In genomic region chr15:70501121-70501727, GRCh38 we compare ENCODE assay signal across 1 cellular context.
TF ChIP-seq lines count a peak whose summit lies in the region.

No MANE protein-coding gene starts in this region.

TF ChIP-seq in HEK293, 187 proteins besides CTCF, POLR2A, EP300 and RAD21 (continued from another document):
- no peak for TF ChIP-seq ZSCAN18 (tag by site-specific recombination; IDR thresholded peaks at IDR 0.05)
- TF ChIP-seq KLF17 (tag by site-specific recombination; IDR thresholded peaks at IDR 0.05) = 0 out of 2 replicates have a peak, but pooled peaks have one; percentile 21
- no peak for TF ChIP-seq ZFP37 (tag by site-specific recombination; IDR thresholded peaks at IDR 0.05)
- TF ChIP-seq ZNF830 (tag by site-specific recombination; IDR thresholded peaks at IDR 0.05; ENCODE audit: low read depth) = no peak
- TF ChIP-seq ZNF768 (tag by site-specific recombination; IDR thresholded peaks at IDR 0.05) = peak; percentile 95
- no peak for TF ChIP-seq ZNF843 (tag by site-specific recombination; IDR thresholded peaks at IDR 0.05)
- TF ChIP-seq ZSCAN30 (tag by site-specific recombination; IDR thresholded peaks at IDR 0.05) = no peak
- TF ChIP-seq ZBTB44 (tag by site-specific recombination; IDR thresholded peaks at IDR 0.05) = no peak
- TF ChIP-seq SP3 (tag by site-specific recombination; IDR thresholded peaks at IDR 0.05) = no peak
- TF ChIP-seq ZNF555 (tag by site-specific recombination; conservative IDR thresholded peaks at IDR 0.05) = no peak
- TF ChIP-seq, protein P1, sequence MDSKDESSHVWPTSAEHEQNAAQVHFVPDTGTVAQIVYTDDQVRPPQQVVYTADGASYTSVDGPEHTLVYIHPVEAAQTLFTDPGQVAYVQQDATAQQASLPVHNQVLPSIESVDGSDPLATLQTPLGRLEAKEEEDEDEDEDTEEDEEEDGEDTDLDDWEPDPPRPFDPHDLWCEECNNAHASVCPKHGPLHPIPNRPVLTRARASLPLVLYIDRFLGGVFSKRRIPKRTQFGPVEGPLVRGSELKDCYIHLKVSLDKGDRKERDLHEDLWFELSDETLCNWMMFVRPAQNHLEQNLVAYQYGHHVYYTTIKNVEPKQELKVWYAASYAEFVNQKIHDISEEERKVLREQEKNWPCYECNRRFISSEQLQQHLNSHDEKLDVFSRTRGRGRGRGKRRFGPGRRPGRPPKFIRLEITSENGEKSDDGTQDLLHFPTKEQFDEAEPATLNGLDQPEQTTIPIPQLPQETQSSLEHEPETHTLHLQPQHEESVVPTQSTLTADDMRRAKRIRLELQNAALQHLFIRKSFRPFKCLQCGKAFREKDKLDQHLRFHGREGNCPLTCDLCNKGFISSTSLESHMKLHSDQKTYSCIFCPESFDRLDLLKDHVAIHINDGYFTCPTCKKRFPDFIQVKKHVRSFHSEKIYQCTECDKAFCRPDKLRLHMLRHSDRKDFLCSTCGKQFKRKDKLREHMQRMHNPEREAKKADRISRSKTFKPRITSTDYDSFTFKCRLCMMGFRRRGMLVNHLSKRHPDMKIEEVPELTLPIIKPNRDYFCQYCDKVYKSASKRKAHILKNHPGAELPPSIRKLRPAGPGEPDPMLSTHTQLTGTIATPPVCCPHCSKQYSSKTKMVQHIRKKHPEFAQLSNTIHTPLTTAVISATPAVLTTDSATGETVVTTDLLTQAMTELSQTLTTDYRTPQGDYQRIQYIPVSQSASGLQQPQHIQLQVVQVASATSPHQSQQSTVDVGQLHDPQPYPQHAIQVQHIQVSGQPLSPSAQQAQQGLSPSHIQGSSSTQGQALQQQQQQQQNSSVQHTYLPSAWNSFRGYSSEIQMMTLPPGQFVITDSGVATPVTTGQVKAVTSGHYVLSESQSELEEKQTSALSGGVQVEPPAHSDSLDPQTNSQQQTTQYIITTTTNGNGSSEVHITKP (tag by site-specific recombination; IDR thresholded peaks at IDR 0.05) = no peak
- TF ChIP-seq KLF16 (tag by site-specific recombination; IDR thresholded peaks at IDR 0.05) = no peak
- TF ChIP-seq ZFHX2 (tag by site-specific recombination; conservative IDR thresholded peaks at IDR 0.05) = peak; percentile 36; the same call in 1 of the 2 replicates
- no peak for TF ChIP-seq ZNF670 (tag by site-specific recombination; IDR thresholded peaks at IDR 0.05; ENCODE audit: low read depth)
- no peak for TF ChIP-seq ZNF211 (tag by site-specific recombination; IDR thresholded peaks at IDR 0.05; ENCODE audit: low read depth)
- TF ChIP-seq INSM2 (tag by site-specific recombination; IDR thresholded peaks at IDR 0.05) = no peak
- no peak for TF ChIP-seq ZXDB (tag by site-specific recombination; IDR thresholded peaks at IDR 0.05)
- TF ChIP-seq ZNF560 (tag by site-specific recombination; IDR thresholded peaks at IDR 0.05; ENCODE audit: borderline replicate concordance) = no peak
- TF ChIP-seq ZNF350 (tag by site-specific recombination; IDR thresholded peaks at IDR 0.05) = no peak
- no peak for TF ChIP-seq ZNF18 (tag by site-specific recombination; IDR thresholded peaks at IDR 0.05)
- peak; percentile 55; the same call in 1 of the 2 replicates for TF ChIP-seq EGR2 (tag by site-specific recombination; IDR thresholded peaks at IDR 0.05; ENCODE audit: low read depth)
- TF ChIP-seq, protein P2, sequence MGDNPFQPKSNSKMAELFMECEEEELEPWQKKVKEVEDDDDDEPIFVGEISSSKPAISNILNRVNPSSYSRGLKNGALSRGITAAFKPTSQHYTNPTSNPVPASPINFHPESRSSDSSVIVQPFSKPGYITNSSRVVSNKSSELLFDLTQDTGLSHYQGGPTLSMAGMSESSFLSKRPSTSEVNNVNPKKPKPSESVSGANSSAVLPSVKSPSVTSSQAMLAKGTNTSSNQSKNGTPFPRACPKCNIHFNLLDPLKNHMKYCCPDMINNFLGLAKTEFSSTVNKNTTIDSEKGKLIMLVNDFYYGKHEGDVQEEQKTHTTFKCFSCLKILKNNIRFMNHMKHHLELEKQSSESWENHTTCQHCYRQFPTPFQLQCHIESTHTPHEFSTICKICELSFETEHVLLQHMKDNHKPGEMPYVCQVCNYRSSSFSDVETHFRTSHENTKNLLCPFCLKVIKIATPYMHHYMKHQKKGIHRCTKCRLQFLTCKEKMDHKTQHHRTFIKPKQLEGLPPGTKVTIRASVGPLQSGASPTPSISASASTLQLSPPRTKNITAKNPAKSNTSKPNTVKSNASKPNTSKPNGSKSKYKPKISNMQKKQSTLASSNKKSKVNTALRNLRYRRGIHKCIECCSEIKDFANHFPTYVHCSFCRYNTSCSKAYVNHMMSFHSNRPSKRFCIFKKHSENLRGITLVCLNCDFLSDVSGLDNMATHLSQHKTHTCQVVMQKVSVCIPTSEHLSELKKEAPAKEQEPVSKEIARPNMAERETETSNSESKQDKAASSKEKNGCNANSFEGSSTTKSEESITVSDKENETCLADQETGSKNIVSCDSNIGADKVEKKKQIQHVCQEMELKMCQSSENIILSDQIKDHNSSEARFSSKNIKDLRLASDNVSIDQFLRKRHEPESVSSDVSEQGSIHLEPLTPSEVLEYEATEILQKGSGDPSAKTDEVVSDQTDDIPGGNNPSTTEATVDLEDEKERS (tag by site-specific recombination; IDR thresholded peaks at IDR 0.05) = no peak
- TF ChIP-seq ZNF366 (tag by site-specific recombination; conservative IDR thresholded peaks at IDR 0.05) = no peak
- TF ChIP-seq ZSCAN16 (tag by site-specific recombination; IDR thresholded peaks at IDR 0.05) = no peak
- no peak for TF ChIP-seq ZNF114 (tag by site-specific recombination; IDR thresholded peaks at IDR 0.05)
- TF ChIP-seq ZNF174 (tag by site-specific recombination; IDR thresholded peaks at IDR 0.05) = no peak
